Comparison of ENCODE assay signal across 1 cellular context in genomic region chr14:69137456-69138188, GRCh38.
TF ChIP-seq lines count a peak whose summit lies in the region.

No MANE protein-coding gene starts in this region.

TF ChIP-seq in K562, 482 proteins besides CTCF, POLR2A, EP300 and RAD21:
- TF ChIP-seq THAP7 (CRISPR knock-in tag; IDR thresholded peaks at IDR 0.05) = no peak
- no peak for TF ChIP-seq ZZZ3 (IDR thresholded peaks at IDR 0.05)
- no peak for TF ChIP-seq NFATC3 (IDR thresholded peaks at IDR 0.05)
- no peak for TF ChIP-seq TCF7 (IDR thresholded peaks at IDR 0.05; ENCODE audit: borderline replicate concordance)
- no peak for TF ChIP-seq MYBL2 (IDR thresholded peaks at IDR 0.05; ENCODE audit: low read depth)
- TF ChIP-seq MYBL2 (CRISPR knock-in tag; IDR thresholded peaks at IDR 0.05; ENCODE audit: borderline replicate concordance) = no peak
- TF ChIP-seq, protein P1, sequence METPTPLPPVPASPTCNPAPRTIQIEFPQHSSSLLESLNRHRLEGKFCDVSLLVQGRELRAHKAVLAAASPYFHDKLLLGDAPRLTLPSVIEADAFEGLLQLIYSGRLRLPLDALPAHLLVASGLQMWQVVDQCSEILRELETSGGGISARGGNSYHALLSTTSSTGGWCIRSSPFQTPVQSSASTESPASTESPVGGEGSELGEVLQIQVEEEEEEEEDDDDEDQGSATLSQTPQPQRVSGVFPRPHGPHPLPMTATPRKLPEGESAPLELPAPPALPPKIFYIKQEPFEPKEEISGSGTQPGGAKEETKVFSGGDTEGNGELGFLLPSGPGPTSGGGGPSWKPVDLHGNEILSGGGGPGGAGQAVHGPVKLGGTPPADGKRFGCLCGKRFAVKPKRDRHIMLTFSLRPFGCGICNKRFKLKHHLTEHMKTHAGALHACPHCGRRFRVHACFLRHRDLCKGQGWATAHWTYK (CRISPR knock-in tag; IDR thresholded peaks at IDR 0.05) = no peak
- no peak for TF ChIP-seq ZNF384 (IDR thresholded peaks at IDR 0.05; ENCODE audit: low read depth, low read length)
- no peak for TF ChIP-seq EGR1 (conservative IDR thresholded peaks at IDR 0.05)
- TF ChIP-seq NUFIP1 (IDR thresholded peaks at IDR 0.05; ENCODE audit: partially characterized antibody) = no peak
- no peak for TF ChIP-seq TAL1 (IDR thresholded peaks at IDR 0.05)
- TF ChIP-seq, protein P2, sequence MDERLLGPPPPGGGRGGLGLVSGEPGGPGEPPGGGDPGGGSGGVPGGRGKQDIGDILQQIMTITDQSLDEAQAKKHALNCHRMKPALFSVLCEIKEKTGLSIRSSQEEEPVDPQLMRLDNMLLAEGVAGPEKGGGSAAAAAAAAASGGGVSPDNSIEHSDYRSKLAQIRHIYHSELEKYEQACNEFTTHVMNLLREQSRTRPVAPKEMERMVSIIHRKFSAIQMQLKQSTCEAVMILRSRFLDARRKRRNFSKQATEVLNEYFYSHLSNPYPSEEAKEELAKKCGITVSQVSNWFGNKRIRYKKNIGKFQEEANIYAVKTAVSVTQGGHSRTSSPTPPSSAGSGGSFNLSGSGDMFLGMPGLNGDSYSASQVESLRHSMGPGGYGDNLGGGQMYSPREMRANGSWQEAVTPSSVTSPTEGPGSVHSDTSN (CRISPR knock-in tag; IDR thresholded peaks at IDR 0.05; ENCODE audit: low read depth) = no peak
- TF ChIP-seq, protein P2 (tag; conservative IDR thresholded peaks at IDR 0.05; ENCODE audit: low read depth) = no peak
- TF ChIP-seq ZBTB34 (CRISPR knock-in tag; IDR thresholded peaks at IDR 0.05) = no peak
- no peak for TF ChIP-seq POLR2AphosphoS5 (IDR thresholded peaks at IDR 0.05; ENCODE audit: control insufficient read depth, insufficient read depth, low read depth, low read length)
- no peak for TF ChIP-seq TOE1 (IDR thresholded peaks at IDR 0.05; ENCODE audit: borderline replicate concordance)
- TF ChIP-seq TOE1 (CRISPR knock-in tag; IDR thresholded peaks at IDR 0.05; ENCODE audit: borderline replicate concordance, low read depth) = no peak
- TF ChIP-seq, protein P3, sequence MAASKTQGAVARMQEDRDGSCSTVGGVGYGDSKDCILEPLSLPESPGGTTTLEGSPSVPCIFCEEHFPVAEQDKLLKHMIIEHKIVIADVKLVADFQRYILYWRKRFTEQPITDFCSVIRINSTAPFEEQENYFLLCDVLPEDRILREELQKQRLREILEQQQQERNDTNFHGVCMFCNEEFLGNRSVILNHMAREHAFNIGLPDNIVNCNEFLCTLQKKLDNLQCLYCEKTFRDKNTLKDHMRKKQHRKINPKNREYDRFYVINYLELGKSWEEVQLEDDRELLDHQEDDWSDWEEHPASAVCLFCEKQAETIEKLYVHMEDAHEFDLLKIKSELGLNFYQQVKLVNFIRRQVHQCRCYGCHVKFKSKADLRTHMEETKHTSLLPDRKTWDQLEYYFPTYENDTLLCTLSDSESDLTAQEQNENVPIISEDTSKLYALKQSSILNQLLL (CRISPR knock-in tag; IDR thresholded peaks at IDR 0.05; ENCODE audit: borderline replicate concordance) = no peak
- no peak for TF ChIP-seq KLF6 (CRISPR knock-in tag; IDR thresholded peaks at IDR 0.05; ENCODE audit: borderline replicate concordance)
- TF ChIP-seq, protein P4, sequence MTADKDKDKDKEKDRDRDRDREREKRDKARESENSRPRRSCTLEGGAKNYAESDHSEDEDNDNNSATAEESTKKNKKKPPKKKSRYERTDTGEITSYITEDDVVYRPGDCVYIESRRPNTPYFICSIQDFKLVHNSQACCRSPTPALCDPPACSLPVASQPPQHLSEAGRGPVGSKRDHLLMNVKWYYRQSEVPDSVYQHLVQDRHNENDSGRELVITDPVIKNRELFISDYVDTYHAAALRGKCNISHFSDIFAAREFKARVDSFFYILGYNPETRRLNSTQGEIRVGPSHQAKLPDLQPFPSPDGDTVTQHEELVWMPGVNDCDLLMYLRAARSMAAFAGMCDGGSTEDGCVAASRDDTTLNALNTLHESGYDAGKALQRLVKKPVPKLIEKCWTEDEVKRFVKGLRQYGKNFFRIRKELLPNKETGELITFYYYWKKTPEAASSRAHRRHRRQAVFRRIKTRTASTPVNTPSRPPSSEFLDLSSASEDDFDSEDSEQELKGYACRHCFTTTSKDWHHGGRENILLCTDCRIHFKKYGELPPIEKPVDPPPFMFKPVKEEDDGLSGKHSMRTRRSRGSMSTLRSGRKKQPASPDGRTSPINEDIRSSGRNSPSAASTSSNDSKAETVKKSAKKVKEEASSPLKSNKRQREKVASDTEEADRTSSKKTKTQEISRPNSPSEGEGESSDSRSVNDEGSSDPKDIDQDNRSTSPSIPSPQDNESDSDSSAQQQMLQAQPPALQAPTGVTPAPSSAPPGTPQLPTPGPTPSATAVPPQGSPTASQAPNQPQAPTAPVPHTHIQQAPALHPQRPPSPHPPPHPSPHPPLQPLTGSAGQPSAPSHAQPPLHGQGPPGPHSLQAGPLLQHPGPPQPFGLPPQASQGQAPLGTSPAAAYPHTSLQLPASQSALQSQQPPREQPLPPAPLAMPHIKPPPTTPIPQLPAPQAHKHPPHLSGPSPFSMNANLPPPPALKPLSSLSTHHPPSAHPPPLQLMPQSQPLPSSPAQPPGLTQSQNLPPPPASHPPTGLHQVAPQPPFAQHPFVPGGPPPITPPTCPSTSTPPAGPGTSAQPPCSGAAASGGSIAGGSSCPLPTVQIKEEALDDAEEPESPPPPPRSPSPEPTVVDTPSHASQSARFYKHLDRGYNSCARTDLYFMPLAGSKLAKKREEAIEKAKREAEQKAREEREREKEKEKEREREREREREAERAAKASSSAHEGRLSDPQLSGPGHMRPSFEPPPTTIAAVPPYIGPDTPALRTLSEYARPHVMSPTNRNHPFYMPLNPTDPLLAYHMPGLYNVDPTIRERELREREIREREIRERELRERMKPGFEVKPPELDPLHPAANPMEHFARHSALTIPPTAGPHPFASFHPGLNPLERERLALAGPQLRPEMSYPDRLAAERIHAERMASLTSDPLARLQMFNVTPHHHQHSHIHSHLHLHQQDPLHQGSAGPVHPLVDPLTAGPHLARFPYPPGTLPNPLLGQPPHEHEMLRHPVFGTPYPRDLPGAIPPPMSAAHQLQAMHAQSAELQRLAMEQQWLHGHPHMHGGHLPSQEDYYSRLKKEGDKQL (CRISPR knock-in tag; IDR thresholded peaks at IDR 0.05; ENCODE audit: borderline replicate concordance) = no peak
- TF ChIP-seq ZKSCAN3 (CRISPR knock-in tag; IDR thresholded peaks at IDR 0.05) = no peak
- TF ChIP-seq SAFB2 (IDR thresholded peaks at IDR 0.05; ENCODE audit: borderline replicate concordance, low read depth, low read length, severe bottlenecking) = no peak
TF ChIP-seq in K562: peak in this region for 0.
